In the genomic region with DNA sequence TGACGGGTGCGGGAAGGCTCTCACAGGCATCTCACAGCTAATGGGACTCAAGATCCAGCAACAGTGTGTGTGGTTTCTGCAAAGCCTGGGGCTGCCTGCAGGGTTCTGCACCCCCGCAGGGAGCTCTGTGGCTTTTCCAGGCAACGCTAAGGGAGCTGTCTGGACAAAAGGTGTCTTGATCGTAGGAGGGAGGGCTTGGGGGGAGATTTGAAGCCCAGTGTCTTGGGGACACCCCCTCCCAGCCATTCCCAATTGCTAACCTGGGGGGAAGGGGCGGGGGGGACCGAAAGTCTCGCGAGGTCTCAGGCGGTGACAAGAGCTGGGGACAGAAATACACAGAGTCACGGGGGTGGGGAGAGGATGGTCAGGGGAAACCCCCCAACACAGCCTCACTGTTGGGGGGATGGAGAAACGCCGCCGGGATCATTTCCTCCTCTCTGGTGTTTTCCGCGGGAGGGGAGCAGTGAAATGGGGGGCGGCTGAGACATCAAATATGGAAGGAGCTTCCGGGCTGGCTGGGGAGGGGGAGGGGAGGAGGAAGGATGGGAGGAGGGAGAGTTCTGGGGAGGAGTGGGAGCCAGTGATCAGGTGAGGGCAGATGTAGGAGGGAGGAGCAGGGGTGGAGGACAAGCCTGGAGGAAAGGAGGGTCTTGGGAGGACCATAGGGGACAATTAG, we compare ENCODE assay signal across 8 cellular contexts. TPM values are rescaled to one million over a fixed set of nuclear protein-coding genes. Genes with fewer than 3 reads are reported as not detected.
DNase-seq lines count a peak whose midpoint lies in the region; ATAC-seq and TF ChIP-seq lines count a peak whose summit lies in the region.

No MANE protein-coding gene starts in this region.

- in situ Hi-C loops in KBM-7 (cut with MboI; ENCODE audit: low pct_unique_long_range_greater_than_20kb, low sequenced_read_pairs), result no loop called here

- H3K18ac ChIP-seq in mesendoderm (ENCODE audit: low read length), result no peak overlapping the region

- no peak overlapping the region for H2AK5ac ChIP-seq in mesendoderm (ENCODE audit: low read length)

- no peak overlapping the region for H4K5ac ChIP-seq in mesendoderm (ENCODE audit: low read length)

- CTCF ChIA-PET in WTC11 (lab: Charles Lee), result interaction anchor here (0.6 to 3.5 kb wide), 22 partner anchors 9 to 453 kb away, joined by 3 to 58 read pairs (median 6); a partner anchor contains a TSS

- peaks cover 3% of the 10 kb centered on the region; the same call in 1 of the 2 replicates for H3K36me3 ChIP-seq in HUES64 (ENCODE audit: insufficient read depth, low read length)
- no peaks in the 10 kb centered on the region for H3K36me3 ChIP-seq in mesendoderm (ENCODE audit: control insufficient read depth, insufficient read depth, low read length)

- H3K4me3 Mint-ChIP-seq in WTC11, result peak overlapping the region; percentile 82

- intact Hi-C loops in lower leg skin (cut with DNase I; ENCODE audit: low total_unique reads), result no loop called here

- peak overlapping the region; percentile 88 for H3K27ac ChIP-seq in HUES64 (ENCODE audit: low read depth, low read length)
- peak overlapping the region; percentile 87 for H3K27ac ChIP-seq in mesendoderm (ENCODE audit: low read depth, low read length)

- peak overlapping the region; percentile 64 for H3K9ac ChIP-seq in HUES64 (ENCODE audit: low read depth, low read length)
- H3K9ac ChIP-seq in mesendoderm (ENCODE audit: low read length), result peak overlapping the region; percentile 71

- H4K8ac ChIP-seq in mesendoderm (ENCODE audit: low read depth, low read length), result peak overlapping the region; percentile 81

- peaks cover 8% of the 10 kb centered on the region; the same call in 1 of the 2 replicates for H3K9me3 ChIP-seq in HUES64 (ENCODE audit: insufficient read depth, low read depth, low read length)

- H3K27me3 ChIP-seq in HUES64 (ENCODE audit: insufficient read depth, low read length), result 0 out of 2 replicates have a peak, but pooled peaks cover 3% of the 10 kb centered on the region
- no peaks in the 10 kb centered on the region for H3K27me3 ChIP-seq in mesendoderm (ENCODE audit: insufficient read depth, low read length, poor library complexity)

- peak overlapping the region; percentile 28 for H3K4ac ChIP-seq in mesendoderm (ENCODE audit: low read depth, low read length)

- peak overlapping the region; percentile 79 for H3K56ac ChIP-seq in mesendoderm (ENCODE audit: low read length)

- TF ChIP-seq CTCF in WTC11 (IDR thresholded peaks at IDR 0.05) (no peak), lower leg skin (IDR thresholded peaks at IDR 0.05) (no peak)

- H3K4me1 ChIP-seq in HUES64 (ENCODE audit: insufficient read depth, low read length) (no peaks in the 10 kb centered on the region), mesendoderm (ENCODE audit: control insufficient read depth, low read depth, low read length) (peaks cover 4% of the 10 kb centered on the region)

- no peaks in the 10 kb centered on the region; the same call in 1 of the 2 replicates for H3K36me3 Mint-ChIP-seq in WTC11

- H3K9me3 Mint-ChIP-seq in WTC11, result no peaks in the 10 kb centered on the region

- ATAC-seq in WTC11 (peak; percentile 24), HG02610 (IDR thresholded peaks at IDR 0.05; ENCODE audit: unreplicated experiment) (no peak)

- H3K4me3 ChIP-seq in HUES64 (ENCODE audit: low read length) (peak overlapping the region; percentile 55), mesendoderm (ENCODE audit: low read length) (peak overlapping the region; percentile 56), lower leg skin (ENCODE audit: low read depth, poor library complexity, severe bottlenecking) (no peak overlapping the region)

- H3K27ac Mint-ChIP-seq in WTC11, result peak overlapping the region; percentile 98

- H3K79me1 ChIP-seq in mesendoderm (ENCODE audit: low read length), result no peaks in the 10 kb centered on the region

- no peak for TF ChIP-seq POLR2A in lower leg skin (IDR thresholded peaks at IDR 0.05)

- H2BK15ac ChIP-seq in mesendoderm (replicated peaks; ENCODE audit: low read depth), result no peak overlapping the region

- no peaks in the 10 kb centered on the region for H3K79me2 ChIP-seq in mesendoderm (ENCODE audit: control insufficient read depth, insufficient read depth, low read length)

- DNase-seq in ELR (ENCODE audit: low read depth), result peak; percentile 27
- DNase-seq in WTC11 (ENCODE audit: low spot score), result peak; percentile 75
- peak; percentile 92 for DNase-seq in mesendoderm
- no peak for DNase-seq in KBM-7
- DNase-seq in lower leg skin (ENCODE audit: low spot score in 2 of 2), result no peak
- no peak for DNase-seq in NK-92 (lab: John Stamatoyannopoulos, UW; ENCODE audit: unreplicated experiment)

- 51% methylated on average over 17 of the region's 18 CpGs for WGBS in HUES64
- WGBS in mesendoderm (ENCODE audit: extremely low coverage, insufficient coverage, low lambda C conversion rate), result no CpG with 5 or more reads among the region's 18 CpGs
- WGBS in lower leg skin, 2 donors, result 3% methylated on average over 18 of the region's 18 CpGs

- H2BK5ac ChIP-seq in mesendoderm (ENCODE audit: low read length), result no peak overlapping the region

- peaks cover 6% of the 10 kb centered on the region for H3K27me3 Mint-ChIP-seq in WTC11 (ENCODE audit: low read depth)

- POLR2A ChIA-PET in WTC11 (lab: Charles Lee), result interaction anchor here (0.6 to 2.0 kb wide), 11 partner anchors 10 to 168 kb away, joined by 3 to 21 read pairs (median 8); a partner anchor contains a TSS

- peaks cover 30% of the 10 kb centered on the region for H3K4me1 Mint-ChIP-seq in WTC11

- no peak overlapping the region for H3K23ac ChIP-seq in mesendoderm (ENCODE audit: low read length)

- peak overlapping the region; percentile 93 for H3K4me2 ChIP-seq in mesendoderm (ENCODE audit: low read length)

- H2BK120ac ChIP-seq in mesendoderm (ENCODE audit: low read depth, low read length), result no peak overlapping the region

TF ChIP-seq in WTC11, 78 proteins besides CTCF, POLR2A, EP300 and RAD21 (continues in another document):
- TF ChIP-seq ETV6 (CRISPR knock-in tag; IDR thresholded peaks at IDR 0.05) (0 out of 2 replicates have a peak, but pooled peaks have one; percentile 16), ZNF263 (CRISPR knock-in tag; IDR thresholded peaks at IDR 0.05; ENCODE audit: low read depth) (peak; percentile 100), FOXJ3 (CRISPR knock-in tag; IDR thresholded peaks at IDR 0.05; ENCODE audit: borderline replicate concordance) (no peak), ZNF423 (CRISPR knock-in tag; IDR thresholded peaks at IDR 0.05) (peak; percentile 80), SOX15 (CRISPR knock-in tag; IDR thresholded peaks at IDR 0.05) (no peak)
- TF ChIP-seq, protein P1, sequence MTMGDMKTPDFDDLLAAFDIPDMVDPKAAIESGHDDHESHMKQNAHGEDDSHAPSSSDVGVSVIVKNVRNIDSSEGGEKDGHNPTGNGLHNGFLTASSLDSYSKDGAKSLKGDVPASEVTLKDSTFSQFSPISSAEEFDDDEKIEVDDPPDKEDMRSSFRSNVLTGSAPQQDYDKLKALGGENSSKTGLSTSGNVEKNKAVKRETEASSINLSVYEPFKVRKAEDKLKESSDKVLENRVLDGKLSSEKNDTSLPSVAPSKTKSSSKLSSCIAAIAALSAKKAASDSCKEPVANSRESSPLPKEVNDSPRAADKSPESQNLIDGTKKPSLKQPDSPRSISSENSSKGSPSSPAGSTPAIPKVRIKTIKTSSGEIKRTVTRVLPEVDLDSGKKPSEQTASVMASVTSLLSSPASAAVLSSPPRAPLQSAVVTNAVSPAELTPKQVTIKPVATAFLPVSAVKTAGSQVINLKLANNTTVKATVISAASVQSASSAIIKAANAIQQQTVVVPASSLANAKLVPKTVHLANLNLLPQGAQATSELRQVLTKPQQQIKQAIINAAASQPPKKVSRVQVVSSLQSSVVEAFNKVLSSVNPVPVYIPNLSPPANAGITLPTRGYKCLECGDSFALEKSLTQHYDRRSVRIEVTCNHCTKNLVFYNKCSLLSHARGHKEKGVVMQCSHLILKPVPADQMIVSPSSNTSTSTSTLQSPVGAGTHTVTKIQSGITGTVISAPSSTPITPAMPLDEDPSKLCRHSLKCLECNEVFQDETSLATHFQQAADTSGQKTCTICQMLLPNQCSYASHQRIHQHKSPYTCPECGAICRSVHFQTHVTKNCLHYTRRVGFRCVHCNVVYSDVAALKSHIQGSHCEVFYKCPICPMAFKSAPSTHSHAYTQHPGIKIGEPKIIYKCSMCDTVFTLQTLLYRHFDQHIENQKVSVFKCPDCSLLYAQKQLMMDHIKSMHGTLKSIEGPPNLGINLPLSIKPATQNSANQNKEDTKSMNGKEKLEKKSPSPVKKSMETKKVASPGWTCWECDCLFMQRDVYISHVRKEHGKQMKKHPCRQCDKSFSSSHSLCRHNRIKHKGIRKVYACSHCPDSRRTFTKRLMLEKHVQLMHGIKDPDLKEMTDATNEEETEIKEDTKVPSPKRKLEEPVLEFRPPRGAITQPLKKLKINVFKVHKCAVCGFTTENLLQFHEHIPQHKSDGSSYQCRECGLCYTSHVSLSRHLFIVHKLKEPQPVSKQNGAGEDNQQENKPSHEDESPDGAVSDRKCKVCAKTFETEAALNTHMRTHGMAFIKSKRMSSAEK (CRISPR knock-in tag; IDR thresholded peaks at IDR 0.05; ENCODE audit: borderline replicate concordance), result no peak

RNA-seq across cellular contexts. Expression of a gene that starts 13.3 kb away (rescaled TPM):
- 2.2 TPM for polyA plus RNA-seq in HUES64 (2013, experiment 1 of 2)
- 2.5 TPM for polyA plus RNA-seq in HUES64 (2013, experiment 2 of 2)
- total RNA-seq in WTC11 (2021) (8.5 to 10.1 TPM (median 10.0 TPM) in 3 replicates), lower leg skin (1 to 10 TPM in 3 of 4 donors, under 1 TPM in 1; 0.53 to 2.0 (median 1.7) TPM)
- 3.7 TPM for polyA plus RNA-seq in mesendoderm (2013, experiment 1 of 2)
- 3.2 TPM for polyA plus RNA-seq in mesendoderm (2013, experiment 2 of 2)

RNA-seq across cellular contexts. Expression of a gene that starts 49.5 kb away (rescaled TPM):
- not detected for polyA plus RNA-seq in HUES64 (2013, experiment 1 of 2)
- not detected for polyA plus RNA-seq in HUES64 (2013, experiment 2 of 2)
- 2.4 to 3.1 TPM (median 2.7 TPM) in 3 replicates for total RNA-seq in WTC11 (2021)
- polyA plus RNA-seq in mesendoderm (2013, experiment 1 of 2), result 0.17 TPM
- polyA plus RNA-seq in mesendoderm (2013, experiment 2 of 2), result 0.10 TPM
- 1 to 10 TPM in 3 of 4 donors, under 1 TPM in 1; 0.51 to 5.9 (median 2.6) TPM for total RNA-seq in lower leg skin

Comparison
In these comparisons a context has a peak if more than half of its experiments do, and no peak if none do; other contexts are left out.
1. DNase-seq: peak in ELR (single experiment), WTC11 (single experiment) and mesendoderm (single experiment); none in KBM-7 (single experiment), lower leg skin (0 of 2) and NK-92 (single experiment).